ENCODE assay signal across 1 cellular context in genomic region chr9:7828344-7828743, GRCh38.
TF ChIP-seq lines count a peak whose summit lies in the region.

No MANE protein-coding gene starts in this region.

TF ChIP-seq in HepG2, 621 proteins besides CTCF, POLR2A, EP300 and RAD21 (continued from another document):
- TF ChIP-seq, protein P1, sequence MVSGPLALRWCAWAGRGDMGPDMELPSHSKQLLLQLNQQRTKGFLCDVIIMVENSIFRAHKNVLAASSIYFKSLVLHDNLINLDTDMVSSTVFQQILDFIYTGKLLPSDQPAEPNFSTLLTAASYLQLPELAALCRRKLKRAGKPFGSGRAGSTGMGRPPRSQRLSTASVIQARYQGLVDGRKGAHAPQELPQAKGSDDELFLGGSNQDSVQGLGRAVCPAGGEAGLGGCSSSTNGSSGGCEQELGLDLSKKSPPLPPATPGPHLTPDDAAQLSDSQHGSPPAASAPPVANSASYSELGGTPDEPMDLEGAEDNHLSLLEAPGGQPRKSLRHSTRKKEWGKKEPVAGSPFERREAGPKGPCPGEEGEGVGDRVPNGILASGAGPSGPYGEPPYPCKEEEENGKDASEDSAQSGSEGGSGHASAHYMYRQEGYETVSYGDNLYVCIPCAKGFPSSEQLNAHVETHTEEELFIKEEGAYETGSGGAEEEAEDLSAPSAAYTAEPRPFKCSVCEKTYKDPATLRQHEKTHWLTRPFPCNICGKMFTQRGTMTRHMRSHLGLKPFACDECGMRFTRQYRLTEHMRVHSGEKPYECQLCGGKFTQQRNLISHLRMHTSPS (CRISPR knock-in tag; IDR thresholded peaks at IDR 0.05; ENCODE audit: low read depth): no peak
- TF ChIP-seq ZNF879 (CRISPR knock-in tag; IDR thresholded peaks at IDR 0.05) (no peak), MIER2 (CRISPR knock-in tag; IDR thresholded peaks at IDR 0.05) (no peak), ZC3H4 (CRISPR knock-in tag; IDR thresholded peaks at IDR 0.05; ENCODE audit: borderline replicate concordance) (no peak)
- TF ChIP-seq, protein P2, sequence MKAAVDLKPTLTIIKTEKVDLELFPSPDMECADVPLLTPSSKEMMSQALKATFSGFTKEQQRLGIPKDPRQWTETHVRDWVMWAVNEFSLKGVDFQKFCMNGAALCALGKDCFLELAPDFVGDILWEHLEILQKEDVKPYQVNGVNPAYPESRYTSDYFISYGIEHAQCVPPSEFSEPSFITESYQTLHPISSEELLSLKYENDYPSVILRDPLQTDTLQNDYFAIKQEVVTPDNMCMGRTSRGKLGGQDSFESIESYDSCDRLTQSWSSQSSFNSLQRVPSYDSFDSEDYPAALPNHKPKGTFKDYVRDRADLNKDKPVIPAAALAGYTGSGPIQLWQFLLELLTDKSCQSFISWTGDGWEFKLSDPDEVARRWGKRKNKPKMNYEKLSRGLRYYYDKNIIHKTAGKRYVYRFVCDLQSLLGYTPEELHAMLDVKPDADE (CRISPR knock-in tag; IDR thresholded peaks at IDR 0.05): no peak
